ENCODE assay signal across 3 cellular contexts in genomic region chr3:135246027-135246426, GRCh38.
TF ChIP-seq lines count a peak whose summit lies in the region.

No MANE protein-coding gene starts in this region.

TF ChIP-seq in liver, 16 proteins besides CTCF, POLR2A, EP300 and RAD21:
- no peak for TF ChIP-seq REST (IDR thresholded peaks at IDR 0.05)
- TF ChIP-seq JUND (IDR thresholded peaks at IDR 0.05), result no peak
- TF ChIP-seq NR2F2 (IDR thresholded peaks at IDR 0.05), result no peak
- TF ChIP-seq MAX (IDR thresholded peaks at IDR 0.05), result no peak
- TF ChIP-seq FOXA1 (IDR thresholded peaks at IDR 0.05), result no peak
- no peak for TF ChIP-seq FOXA2 (IDR thresholded peaks at IDR 0.05)
- TF ChIP-seq ZBTB33 (IDR thresholded peaks at IDR 0.05), result no peak
- no peak for TF ChIP-seq TAF1 (conservative IDR thresholded peaks at IDR 0.05)
- no peak for TF ChIP-seq ATF3 (IDR thresholded peaks at IDR 0.05)
- no peak for TF ChIP-seq HNF4G (IDR thresholded peaks at IDR 0.05)
- no peak for TF ChIP-seq SP1 (IDR thresholded peaks at IDR 0.05)
- TF ChIP-seq YY1 (IDR thresholded peaks at IDR 0.05), result no peak
- TF ChIP-seq RXRA (IDR thresholded peaks at IDR 0.05), result no peak
- no peak for TF ChIP-seq GABPA (IDR thresholded peaks at IDR 0.05 in 1 of 2, conservative IDR thresholded peaks at IDR 0.05 in 1 of 2)
- TF ChIP-seq EGR1 (IDR thresholded peaks at IDR 0.05; ENCODE audit: low read depth in 2 of 2), result no peak
- no peak for TF ChIP-seq HNF4A (conservative IDR thresholded peaks at IDR 0.05)
TF ChIP-seq in liver: peak in this region for 0.

TF ChIP-seq in HepG2, 621 proteins besides CTCF, POLR2A, EP300 and RAD21:
- TF ChIP-seq ZMYM3 (CRISPR knock-in tag; IDR thresholded peaks at IDR 0.05) (no peak), ZNF501 (CRISPR knock-in tag; IDR thresholded peaks at IDR 0.05) (no peak), YEATS4 (CRISPR knock-in tag; IDR thresholded peaks at IDR 0.05; ENCODE audit: borderline replicate concordance) (no peak), ZNF776 (CRISPR knock-in tag; IDR thresholded peaks at IDR 0.05) (no peak), NCOA5 (CRISPR knock-in tag; IDR thresholded peaks at IDR 0.05) (no peak), GABPA (IDR thresholded peaks at IDR 0.05; ENCODE audit: low read depth, low read length) (no peak), GABPA (CRISPR knock-in tag; IDR thresholded peaks at IDR 0.05; ENCODE audit: low read depth) (no peak), LRRFIP1 (CRISPR knock-in tag; conservative IDR thresholded peaks at IDR 0.05) (no peak)

TF ChIP-seq in H1, 55 proteins besides CTCF, POLR2A, EP300 and RAD21:
- no peak for TF ChIP-seq MAFK (IDR thresholded peaks at IDR 0.05; ENCODE audit: low read depth, low read length)
- TF ChIP-seq SRF (IDR thresholded peaks at IDR 0.05; ENCODE audit: low read depth, low read length), result no peak
- no peak for TF ChIP-seq CBX8 (IDR thresholded peaks at IDR 0.05; ENCODE audit: borderline replicate concordance, low read depth, low read length)
- TF ChIP-seq BACH1 (IDR thresholded peaks at IDR 0.05; ENCODE audit: low read length), result no peak
- no peak for TF ChIP-seq PHF8 (conservative IDR thresholded peaks at IDR 0.05; ENCODE audit: low read depth, low read length)
TF ChIP-seq in H1: peak in this region for 0.
